Comparison of ENCODE assay signal across 1 cellular context in genomic region chr6:136426627-136427377, GRCh38.
TF ChIP-seq lines count a peak whose summit lies in the region.

No MANE protein-coding gene starts in this region.

TF ChIP-seq in H1, 55 proteins besides CTCF, POLR2A, EP300 and RAD21 (continued from another document):
- TF ChIP-seq GABPA (IDR thresholded peaks at IDR 0.05; ENCODE audit: borderline replicate concordance, insufficient read depth, low read length) (no peak), JUND (IDR thresholded peaks at IDR 0.05; ENCODE audit: low read length) (no peak), YY1 (IDR thresholded peaks at IDR 0.05; ENCODE audit: low read depth, low read length) (no peak), CTBP2 (IDR thresholded peaks at IDR 0.05; ENCODE audit: borderline replicate concordance, insufficient read depth, insufficient read length, low read length) (no peak), SAP30 (IDR thresholded peaks at IDR 0.05; ENCODE audit: insufficient read depth, insufficient replicate concordance, low read length) (no peak)
